In genomic region chr16:23081675-23082119, GRCh38 we compare ENCODE assay signal across 10 cellular contexts.
DNase-seq lines count a peak whose midpoint lies in the region; FAIRE-seq and TF ChIP-seq lines count a peak whose summit lies in the region.
"Had no signal": no experiment of that assay in that cellular context is flagged by ENCODE, and none has a peak within 500 bp of the region (broad histone marks: within the 10 kb centered on the region; RNA-seq: fewer than 3 reads in every experiment).

No MANE protein-coding gene starts in this region.

- H3K27ac ChIP-seq in caudate nucleus (ENCODE audit: low read depth, low read length), result peak overlapping the region; percentile 69

- FAIRE-seq in H54 (lab: Jason Lieb, UNC), result no peak
- FAIRE-seq: G401.6 had no signal

- DNase-seq in DMS79 treated with DMSO at 0.1 percent for 48 hours (lab: John Stamatoyannopoulos, UW) (peak; percentile 44), DMS79 (lab: John Stamatoyannopoulos, UW) (no peak), NCI-H1930 (lab: John Stamatoyannopoulos, UW) (peak; percentile 33 to 59), caudate nucleus (lab: John Stamatoyannopoulos, UW) (peak in 6 of 61 donors; percentile 9 to 56 (median 34)), non-pigmented ciliary epithelial cell (ENCODE audit: low read depth) (peak; percentile 70), H54 (ENCODE audit: insufficient read length, low spot score) (no peak), 8988T (no peak), NCI-H82 treated with DMSO at 0.1 percent for 48 hours (lab: John Stamatoyannopoulos, UW; ENCODE audit: unreplicated experiment) (no peak)
- DNase-seq: RPMI8226 had no signal

- no peak for TF ChIP-seq POLR2A in H54 (IDR thresholded peaks at IDR 0.05; ENCODE audit: low read depth, low read length)

Comparison
In these comparisons a context has a peak if more than half of its experiments do, and no peak if none do; other contexts are left out.
1. DNase-seq: peak in DMS79 treated with DMSO at 0.1 percent for 48 hours (single experiment), NCI-H1930 (2 of 2) and non-pigmented ciliary epithelial cell (single experiment); none in DMS79 (single experiment), H54 (single experiment), 8988T (single experiment) and NCI-H82 treated with DMSO at 0.1 percent for 48 hours (single experiment).